ENCODE assay signal across 9 cellular contexts in genomic region chr1:204418174-204419063, GRCh38. TPM values are rescaled to one million over a fixed set of nuclear protein-coding genes. Genes with fewer than 3 reads are reported as not detected.
DNase-seq lines count a peak whose midpoint lies in the region; ATAC-seq and TF ChIP-seq lines count a peak whose summit lies in the region.
"Had no signal": no experiment of that assay in that cellular context is flagged by ENCODE, and none has a peak within 500 bp of the region (broad histone marks: within the 10 kb centered on the region; RNA-seq: fewer than 3 reads in every experiment).

No MANE protein-coding gene starts in this region.

- no peak overlapping the region for H4K91ac ChIP-seq in H9 (ENCODE audit: insufficient read length, low read depth, low read length)

- peak; percentile 57 for DNase-seq in GM10248 (ENCODE audit: extremely low spot score)
- no peak for DNase-seq in effector memory CD8-positive, alpha-beta T cell
- no peak for DNase-seq in prostate gland (ENCODE audit: low spot score)
- DNase-seq in AG20443 (ENCODE audit: low spot score): no peak
- DNase-seq in NCI-H82 treated with DMSO at 0.1 percent for 48 hours (lab: John Stamatoyannopoulos, UW; ENCODE audit: unreplicated experiment): no peak
- no peak for DNase-seq in NCI-H1105 treated with DMSO at 0.1 percent for 48 hours (lab: John Stamatoyannopoulos, UW)
- DNase-seq in H9: no peak
- DNase-seq: heart right ventricle had no signal

- no peak overlapping the region for H3T11ph ChIP-seq in H9 (ENCODE audit: low read length)

- H3K4me1 ChIP-seq in Loucy (ENCODE audit: insufficient read depth, low read length, poor library complexity, severe bottlenecking) (peaks cover 25% of the 10 kb centered on the region), prostate gland (replicated peaks) (peaks cover 16% of the 10 kb centered on the region), H9 (ENCODE audit: insufficient read depth, low read length) (no peaks in the 10 kb centered on the region)

- no peak overlapping the region for H4K8ac ChIP-seq in H9 (replicated peaks; ENCODE audit: insufficient read length, low read depth, low read length)

- H3K9me2 ChIP-seq in Loucy (replicated peaks; ENCODE audit: low read depth, low read length): no peaks in the 10 kb centered on the region

- TF ChIP-seq CTCF in GM10248 (IDR thresholded peaks at IDR 0.05; ENCODE audit: control extremely low read depth, extremely low read depth, low read depth, missing control alignments): no peak
- no peak for TF ChIP-seq CTCF in Loucy (conservative IDR thresholded peaks at IDR 0.05; ENCODE audit: low read length)
- no peak for TF ChIP-seq CTCF in prostate gland (IDR thresholded peaks at IDR 0.05)
- TF ChIP-seq CTCF in H9 (conservative IDR thresholded peaks at IDR 0.05): no peak

- TF ChIP-seq POLR2A in prostate gland (IDR thresholded peaks at IDR 0.05): no peak

- H3K36me3 ChIP-seq in Loucy (ENCODE audit: insufficient read depth, low read length) (peaks cover 11% of the 10 kb centered on the region; the same call in 1 of the 2 replicates), prostate gland (no peaks in the 10 kb centered on the region)

- peak overlapping the region; percentile 7 to 11 for H3K4me3 Mint-ChIP-seq in effector memory CD8-positive, alpha-beta T cell
- H3K4me3 Mint-ChIP-seq in H9: no peak overlapping the region; a peak in 1 of 5 replicates

- H3K9ac ChIP-seq in Loucy (ENCODE audit: low read depth, low read length, poor library complexity, severe bottlenecking) (peak overlapping the region; percentile 19), H9 (ENCODE audit: extremely low read depth, insufficient read length, low read length) (no peak overlapping the region)

- H3K79me2 ChIP-seq in Loucy (ENCODE audit: insufficient read depth, low read length): no peaks in the 10 kb centered on the region
- no peaks in the 10 kb centered on the region for H3K79me2 ChIP-seq in H9 (ENCODE audit: insufficient read depth, low read length)

- intact Hi-C loops in prostate gland (cut with DNase I): no loop called here

- H4K20me1 ChIP-seq in Loucy (ENCODE audit: insufficient read depth, low read length, poor library complexity, severe bottlenecking) (no peaks in the 10 kb centered on the region), H9 (ENCODE audit: control insufficient read depth, insufficient read depth, insufficient read length) (no peaks in the 10 kb centered on the region)

- H3K79me1 ChIP-seq in H9 (ENCODE audit: insufficient read depth, low read depth, low read length, poor library complexity, severe bottlenecking): no peaks in the 10 kb centered on the region

- no peak overlapping the region for H2BK20ac ChIP-seq in H9 (ENCODE audit: low read depth, low read length, poor library complexity, severe bottlenecking)

- ATAC-seq in effector memory CD8-positive, alpha-beta T cell (replicated peaks): peak; percentile 69

- H3K27ac Mint-ChIP-seq in effector memory CD8-positive, alpha-beta T cell: peak overlapping the region; percentile 55 to 71
- no peak overlapping the region for H3K27ac Mint-ChIP-seq in H9

- no peak overlapping the region for H2BK5ac ChIP-seq in H9 (ENCODE audit: insufficient read length, low read length)

- H4K5ac ChIP-seq in H9 (ENCODE audit: insufficient read length, low read depth, low read length): no peak overlapping the region

- H2AFZ ChIP-seq in Loucy (ENCODE audit: low read length): no peak overlapping the region
- H2AFZ ChIP-seq in H9 (ENCODE audit: low read length): no peak overlapping the region

- no peaks in the 10 kb centered on the region for H3K27me3 ChIP-seq in Loucy (ENCODE audit: insufficient read depth, low read length, poor library complexity, severe bottlenecking)
- no peaks in the 10 kb centered on the region for H3K27me3 ChIP-seq in prostate gland (replicated peaks; ENCODE audit: insufficient read depth)
- no peaks in the 10 kb centered on the region for H3K27me3 ChIP-seq in H9 (ENCODE audit: insufficient read depth, low read length)
- H3K27me3 ChIP-seq: heart right ventricle had no signal

- peaks cover 11 to 12% of the 10 kb centered on the region in 2 donors for H3K4me1 Mint-ChIP-seq in effector memory CD8-positive, alpha-beta T cell (ENCODE audit: low read depth in 2 of 2)
- H3K4me1 Mint-ChIP-seq in H9: peaks cover 12 to 28% of the 10 kb centered on the region in 2 experiments

- no peak overlapping the region for H3K56ac ChIP-seq in H9 (ENCODE audit: insufficient read length, low read depth, low read length)

- H3K9me3 ChIP-seq in Loucy (ENCODE audit: insufficient read depth, low read depth, low read length) (no peaks in the 10 kb centered on the region), prostate gland (no peaks in the 10 kb centered on the region), H9 (ENCODE audit: control insufficient read depth, low read depth, low read length) (no peaks in the 10 kb centered on the region)
- H3K9me3 ChIP-seq: heart right ventricle had no signal

- H2AK5ac ChIP-seq in H9 (ENCODE audit: insufficient read length, low read length): no peak overlapping the region

- no peak overlapping the region for H3K4ac ChIP-seq in H9 (ENCODE audit: low read depth, low read length)

- no peak overlapping the region for H2BK120ac ChIP-seq in H9 (ENCODE audit: low read depth, low read length, poor library complexity, severe bottlenecking)

- H3K9me3 Mint-ChIP-seq in effector memory CD8-positive, alpha-beta T cell: no peaks in the 10 kb centered on the region
- no peaks in the 10 kb centered on the region for H3K9me3 Mint-ChIP-seq in H9

- no peak overlapping the region for H3K18ac ChIP-seq in H9 (ENCODE audit: insufficient read length, low read depth, low read length)

- no peak overlapping the region for H2BK15ac ChIP-seq in H9 (ENCODE audit: low read depth, low read length)

- H3F3A ChIP-seq in Loucy (ENCODE audit: low read depth): no peaks in the 10 kb centered on the region

- POLR2A ChIA-PET in GM10248 (lab: Yijun Ruan, JAX): no interaction called here

- H3K23ac ChIP-seq in H9 (ENCODE audit: insufficient read length, low read depth, low read length): no peak overlapping the region

- H3K36me3 Mint-ChIP-seq in effector memory CD8-positive, alpha-beta T cell (ENCODE audit: insufficient read depth): peaks cover 6% of the 10 kb centered on the region
- H3K36me3 Mint-ChIP-seq in H9 (ENCODE audit: insufficient read depth in 1 of 3, low read depth in 3 of 3): no peaks in the 10 kb centered on the region

- no peak overlapping the region for H3K14ac ChIP-seq in H9 (ENCODE audit: insufficient read depth, low read length)

- peak overlapping the region; percentile 45 for H3K4me2 ChIP-seq in Loucy (ENCODE audit: low read depth, low read length, poor library complexity, severe bottlenecking)
- H3K4me2 ChIP-seq in H9 (ENCODE audit: insufficient read depth, insufficient read length, low read length): no peak overlapping the region

- no peaks in the 10 kb centered on the region for H3K23me2 ChIP-seq in H9 (ENCODE audit: insufficient read length, low read depth, low read length, poor library complexity, severe bottlenecking)

- H3K27me3 Mint-ChIP-seq in effector memory CD8-positive, alpha-beta T cell: no peaks in the 10 kb centered on the region
- H3K27me3 Mint-ChIP-seq in H9 (ENCODE audit: low read depth): no peaks in the 10 kb centered on the region

- no peak overlapping the region for H2BK12ac ChIP-seq in H9 (ENCODE audit: insufficient read length, low read depth, low read length)

- H3K4me3 ChIP-seq in Loucy (ENCODE audit: low read length, poor library complexity, severe bottlenecking) (peak overlapping the region; percentile 6), prostate gland (no peak overlapping the region)
- H3K4me3 ChIP-seq: heart right ventricle had no signal

- CTCF ChIA-PET in GM10248 (lab: Yijun Ruan, JAX): interaction anchor here (0.7 to 3.6 kb wide), 6 partner anchors 8 to 389 kb away, joined by 3 to 30 read pairs (median 8); no protein-coding TSS in a partner anchor

- WGBS in prostate gland: 61% methylated on average over 10 of the region's 10 CpGs
- no CpG with 5 or more reads among the region's 10 CpGs for WGBS in H9 (ENCODE audit: extremely low coverage, insufficient read length, low lambda C conversion rate)

- H3K27ac ChIP-seq in prostate gland (peak overlapping the region; percentile 71 to 83), H9 (ENCODE audit: insufficient read length, low read depth, low read length) (no peak overlapping the region)

RNA-seq across cellular contexts. Expression of gene PPP1R15B, which starts 6.8 kb away (rescaled TPM):
- total RNA-seq in prostate gland (10 to 100 TPM; 43.5 to 45.0 TPM), H9 (2021) (44.6 and 45.9 TPM in 2 replicates)

RNA-seq across cellular contexts. Expression of gene PLEKHA6, which starts 58.7 kb away (rescaled TPM):
- total RNA-seq in prostate gland (10 to 100 TPM; 24.5 to 49.3 TPM), H9 (2021) (1.6 and 2.1 TPM in 2 replicates)

Comparison
In these comparisons a context has a peak if more than half of its experiments do, and no peak if none do; other contexts are left out.
1. H3K27ac Mint-ChIP-seq: peak in effector memory CD8-positive, alpha-beta T cell (2 of 2); none in H9 (0 of 3).
2. H3K4me3 Mint-ChIP-seq: peak in effector memory CD8-positive, alpha-beta T cell (2 of 2); none in H9 (0 of 2).